Comparison of ENCODE assay signal across 1 cellular context in the genomic region with DNA sequence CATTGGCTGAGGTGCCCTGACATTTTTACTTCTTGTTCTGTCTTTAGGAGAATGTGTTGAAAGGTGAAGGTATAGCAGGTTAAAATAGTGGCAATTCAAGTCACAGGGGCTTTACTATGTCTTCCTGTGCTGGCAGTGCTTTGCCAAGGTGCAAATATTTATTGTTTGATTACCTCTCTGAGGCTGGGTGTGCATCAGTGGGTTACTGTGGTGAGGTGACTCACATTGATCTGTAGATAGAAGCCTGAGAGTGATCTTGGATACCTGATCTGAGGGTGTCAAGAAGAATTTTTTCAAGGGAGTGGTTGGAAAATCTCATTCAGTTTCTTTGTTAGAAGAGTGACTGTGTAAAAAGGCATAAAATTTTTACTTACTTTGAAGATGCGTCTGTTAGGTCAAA.
TF ChIP-seq lines count a peak whose summit lies in the region.

No MANE protein-coding gene starts in this region.

TF ChIP-seq in GM23338, 12 proteins besides CTCF, POLR2A, EP300 and RAD21:
- TF ChIP-seq NANOG (IDR thresholded peaks at IDR 0.05; ENCODE audit: borderline replicate concordance) = no peak
- TF ChIP-seq EZH2 (IDR thresholded peaks at IDR 0.05; ENCODE audit: low read depth, unreplicated experiment) = no peak
- TF ChIP-seq ZNF331 (CRISPR knock-in tag; IDR thresholded peaks at IDR 0.05; ENCODE audit: low read depth) = no peak
- TF ChIP-seq, protein P1, sequence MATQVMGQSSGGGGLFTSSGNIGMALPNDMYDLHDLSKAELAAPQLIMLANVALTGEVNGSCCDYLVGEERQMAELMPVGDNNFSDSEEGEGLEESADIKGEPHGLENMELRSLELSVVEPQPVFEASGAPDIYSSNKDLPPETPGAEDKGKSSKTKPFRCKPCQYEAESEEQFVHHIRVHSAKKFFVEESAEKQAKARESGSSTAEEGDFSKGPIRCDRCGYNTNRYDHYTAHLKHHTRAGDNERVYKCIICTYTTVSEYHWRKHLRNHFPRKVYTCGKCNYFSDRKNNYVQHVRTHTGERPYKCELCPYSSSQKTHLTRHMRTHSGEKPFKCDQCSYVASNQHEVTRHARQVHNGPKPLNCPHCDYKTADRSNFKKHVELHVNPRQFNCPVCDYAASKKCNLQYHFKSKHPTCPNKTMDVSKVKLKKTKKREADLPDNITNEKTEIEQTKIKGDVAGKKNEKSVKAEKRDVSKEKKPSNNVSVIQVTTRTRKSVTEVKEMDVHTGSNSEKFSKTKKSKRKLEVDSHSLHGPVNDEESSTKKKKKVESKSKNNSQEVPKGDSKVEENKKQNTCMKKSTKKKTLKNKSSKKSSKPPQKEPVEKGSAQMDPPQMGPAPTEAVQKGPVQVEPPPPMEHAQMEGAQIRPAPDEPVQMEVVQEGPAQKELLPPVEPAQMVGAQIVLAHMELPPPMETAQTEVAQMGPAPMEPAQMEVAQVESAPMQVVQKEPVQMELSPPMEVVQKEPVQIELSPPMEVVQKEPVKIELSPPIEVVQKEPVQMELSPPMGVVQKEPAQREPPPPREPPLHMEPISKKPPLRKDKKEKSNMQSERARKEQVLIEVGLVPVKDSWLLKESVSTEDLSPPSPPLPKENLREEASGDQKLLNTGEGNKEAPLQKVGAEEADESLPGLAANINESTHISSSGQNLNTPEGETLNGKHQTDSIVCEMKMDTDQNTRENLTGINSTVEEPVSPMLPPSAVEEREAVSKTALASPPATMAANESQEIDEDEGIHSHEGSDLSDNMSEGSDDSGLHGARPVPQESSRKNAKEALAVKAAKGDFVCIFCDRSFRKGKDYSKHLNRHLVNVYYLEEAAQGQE (IDR thresholded peaks at IDR 0.05; ENCODE audit: unreplicated experiment) = no peak
- TF ChIP-seq JUNB (IDR thresholded peaks at IDR 0.05; ENCODE audit: unreplicated experiment) = no peak
- TF ChIP-seq ZNF114 (CRISPR knock-in tag; IDR thresholded peaks at IDR 0.05) = no peak
- no peak for TF ChIP-seq CREB1 (CRISPR knock-in tag; IDR thresholded peaks at IDR 0.05; ENCODE audit: low read depth)
- TF ChIP-seq, protein P2, sequence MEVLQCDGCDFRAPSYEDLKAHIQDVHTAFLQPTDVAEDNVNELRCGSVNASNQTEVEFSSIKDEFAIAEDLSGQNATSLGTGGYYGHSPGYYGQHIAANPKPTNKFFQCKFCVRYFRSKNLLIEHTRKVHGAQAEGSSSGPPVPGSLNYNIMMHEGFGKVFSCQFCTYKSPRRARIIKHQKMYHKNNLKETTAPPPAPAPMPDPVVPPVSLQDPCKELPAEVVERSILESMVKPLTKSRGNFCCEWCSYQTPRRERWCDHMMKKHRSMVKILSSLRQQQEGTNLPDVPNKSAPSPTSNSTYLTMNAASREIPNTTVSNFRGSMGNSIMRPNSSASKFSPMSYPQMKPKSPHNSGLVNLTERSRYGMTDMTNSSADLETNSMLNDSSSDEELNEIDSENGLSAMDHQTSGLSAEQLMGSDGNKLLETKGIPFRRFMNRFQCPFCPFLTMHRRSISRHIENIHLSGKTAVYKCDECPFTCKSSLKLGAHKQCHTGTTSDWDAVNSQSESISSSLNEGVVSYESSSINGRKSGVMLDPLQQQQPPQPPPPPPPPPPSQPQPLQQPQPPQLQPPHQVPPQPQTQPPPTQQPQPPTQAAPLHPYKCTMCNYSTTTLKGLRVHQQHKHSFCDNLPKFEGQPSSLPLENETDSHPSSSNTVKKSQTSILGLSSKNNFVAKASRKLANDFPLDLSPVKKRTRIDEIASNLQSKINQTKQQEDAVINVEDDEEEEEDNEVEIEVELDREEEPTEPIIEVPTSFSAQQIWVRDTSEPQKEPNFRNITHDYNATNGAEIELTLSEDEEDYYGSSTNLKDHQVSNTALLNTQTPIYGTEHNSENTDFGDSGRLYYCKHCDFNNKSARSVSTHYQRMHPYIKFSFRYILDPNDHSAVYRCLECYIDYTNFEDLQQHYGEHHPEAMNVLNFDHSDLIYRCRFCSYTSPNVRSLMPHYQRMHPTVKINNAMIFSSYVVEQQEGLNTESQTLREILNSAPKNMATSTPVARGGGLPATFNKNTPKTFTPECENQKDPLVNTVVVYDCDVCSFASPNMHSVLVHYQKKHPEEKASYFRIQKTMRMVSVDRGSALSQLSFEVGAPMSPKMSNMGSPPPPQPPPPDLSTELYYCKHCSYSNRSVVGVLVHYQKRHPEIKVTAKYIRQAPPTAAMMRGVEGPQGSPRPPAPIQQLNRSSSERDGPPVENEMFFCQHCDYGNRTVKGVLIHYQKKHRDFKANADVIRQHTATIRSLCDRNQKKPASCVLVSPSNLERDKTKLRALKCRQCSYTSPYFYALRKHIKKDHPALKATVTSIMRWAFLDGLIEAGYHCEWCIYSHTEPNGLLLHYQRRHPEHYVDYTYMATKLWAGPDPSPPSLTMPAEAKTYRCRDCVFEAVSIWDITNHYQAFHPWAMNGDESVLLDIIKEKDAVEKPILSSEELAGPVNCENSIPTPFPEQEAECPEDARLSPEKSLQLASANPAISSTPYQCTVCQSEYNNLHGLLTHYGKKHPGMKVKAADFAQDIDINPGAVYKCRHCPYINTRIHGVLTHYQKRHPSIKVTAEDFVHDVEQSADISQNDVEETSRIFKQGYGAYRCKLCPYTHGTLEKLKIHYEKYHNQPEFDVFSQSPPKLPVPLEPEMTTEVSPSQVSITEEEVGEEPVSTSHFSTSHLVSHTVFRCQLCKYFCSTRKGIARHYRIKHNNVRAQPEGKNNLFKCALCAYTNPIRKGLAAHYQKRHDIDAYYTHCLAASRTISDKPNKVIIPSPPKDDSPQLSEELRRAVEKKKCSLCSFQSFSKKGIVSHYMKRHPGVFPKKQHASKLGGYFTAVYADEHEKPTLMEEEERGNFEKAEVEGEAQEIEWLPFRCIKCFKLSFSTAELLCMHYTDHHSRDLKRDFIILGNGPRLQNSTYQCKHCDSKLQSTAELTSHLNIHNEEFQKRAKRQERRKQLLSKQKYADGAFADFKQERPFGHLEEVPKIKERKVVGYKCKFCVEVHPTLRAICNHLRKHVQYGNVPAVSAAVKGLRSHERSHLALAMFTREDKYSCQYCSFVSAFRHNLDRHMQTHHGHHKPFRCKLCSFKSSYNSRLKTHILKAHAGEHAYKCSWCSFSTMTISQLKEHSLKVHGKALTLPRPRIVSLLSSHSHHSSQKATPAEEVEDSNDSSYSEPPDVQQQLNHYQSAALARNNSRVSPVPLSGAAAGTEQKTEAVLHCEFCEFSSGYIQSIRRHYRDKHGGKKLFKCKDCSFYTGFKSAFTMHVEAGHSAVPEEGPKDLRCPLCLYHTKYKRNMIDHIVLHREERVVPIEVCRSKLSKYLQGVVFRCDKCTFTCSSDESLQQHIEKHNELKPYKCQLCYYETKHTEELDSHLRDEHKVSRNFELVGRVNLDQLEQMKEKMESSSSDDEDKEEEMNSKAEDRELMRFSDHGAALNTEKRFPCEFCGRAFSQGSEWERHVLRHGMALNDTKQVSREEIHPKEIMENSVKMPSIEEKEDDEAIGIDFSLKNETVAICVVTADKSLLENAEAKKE (CRISPR knock-in tag; IDR thresholded peaks at IDR 0.05) = no peak
